Comparison of ENCODE assay signal across 13 cellular contexts in the genomic region with DNA sequence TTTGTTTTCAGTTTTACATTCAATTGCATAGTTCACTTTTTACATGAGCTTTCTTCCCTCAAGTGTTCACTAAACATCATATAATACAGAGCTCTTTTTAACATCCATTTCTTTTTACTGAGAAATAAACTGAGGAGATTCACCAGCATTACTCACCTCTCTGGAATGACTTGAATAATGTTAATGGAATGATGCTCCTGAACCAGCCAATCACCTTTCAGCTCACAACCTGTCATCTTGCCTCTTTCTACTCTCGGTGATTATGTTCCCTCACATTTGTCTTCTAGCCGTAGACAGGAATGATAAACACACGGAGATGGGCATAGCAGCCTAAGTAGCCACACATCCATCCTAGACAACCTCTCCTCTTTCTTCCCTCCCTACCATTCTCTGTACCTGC.
DNase-seq lines count a peak whose midpoint lies in the region; ATAC-seq, FAIRE-seq and TF ChIP-seq lines count a peak whose summit lies in the region.
"Had no signal": no experiment of that assay in that cellular context is flagged by ENCODE, and none has a peak within 500 bp of the region (broad histone marks: within the 10 kb centered on the region; RNA-seq: fewer than 3 reads in every experiment).

No MANE protein-coding gene starts in this region.

- DNase-seq in MCF 10A (ENCODE audit: unreplicated experiment) (peak; percentile 75), breast epithelium (ENCODE audit: low spot score in 2 of 2) (no peak), SW480 (ENCODE audit: low spot score) (peak; percentile 55), foreskin keratinocyte (peak; percentile 85 to 93), urothelium cell line (ENCODE audit: low spot score) (peak; percentile 77)
- no peak for DNase-seq in activated naive CD4-positive, alpha-beta T cell treated with Interleukin-2 at 50 U/mL for 16 hours
- DNase-seq: 8988T, NCI-H1092, NCI-H774, upper lobe of left lung had no signal

- H3K27ac Mint-ChIP-seq in MCF 10A (ENCODE audit: low read depth, unreplicated experiment) = peak overlapping the region; percentile 0
- H3K27ac Mint-ChIP-seq: brain had no signal

- BruUV-seq in MCF 10A (replicated peaks; lab: Mats Ljungman, UMichigan) = no TSS peak

- no peaks in the 10 kb centered on the region for H3K36me3 ChIP-seq in breast epithelium
- H3K36me3 ChIP-seq: upper lobe of left lung had no signal

- peak; percentile 84 for ATAC-seq in foreskin keratinocyte
- ATAC-seq in GM21515 (IDR thresholded peaks at IDR 0.05; ENCODE audit: unreplicated experiment) = no peak
- ATAC-seq in HG02973 (IDR thresholded peaks at IDR 0.05; ENCODE audit: unreplicated experiment) = no peak

- no peaks in the 10 kb centered on the region for H3K9me3 Mint-ChIP-seq in MCF 10A (ENCODE audit: unreplicated experiment)

- peak; percentile 35 for FAIRE-seq in urothelium cell line (lab: Jason Lieb, UNC)

- H3K4me1 ChIP-seq in breast epithelium (no peaks in the 10 kb centered on the region), foreskin keratinocyte (peaks cover 7% of the 10 kb centered on the region)
- H3K4me1 ChIP-seq: upper lobe of left lung had no signal

- H3K9me3 ChIP-seq in breast epithelium = no peaks in the 10 kb centered on the region
- H3K9me3 ChIP-seq: upper lobe of left lung had no signal

- TF ChIP-seq CTCF in MCF 10A (IDR thresholded peaks at IDR 0.05; ENCODE audit: unreplicated experiment) = no peak
- no peak for TF ChIP-seq CTCF in breast epithelium (IDR thresholded peaks at IDR 0.05)
- TF ChIP-seq CTCF in foreskin keratinocyte (conservative IDR thresholded peaks at IDR 0.05) = no peak

- peaks cover 22% of the 10 kb centered on the region for H3K4me1 Mint-ChIP-seq in MCF 10A (ENCODE audit: insufficient read depth, unreplicated experiment)

- H3K27me3 Mint-ChIP-seq in MCF 10A (ENCODE audit: insufficient read depth, unreplicated experiment) = no peaks in the 10 kb centered on the region

- no peak overlapping the region for H3K4me3 ChIP-seq in breast epithelium
- H3K4me3 ChIP-seq: upper lobe of left lung had no signal

- H3K27me3 ChIP-seq in breast epithelium = peaks cover 0 to 3% of the 10 kb centered on the region in 2 donors
- H3K27me3 ChIP-seq in foreskin keratinocyte = no peaks in the 10 kb centered on the region
- H3K27me3 ChIP-seq: upper lobe of left lung had no signal

- CTCF ChIA-PET in MCF 10A (lab: Yijun Ruan, JAX) = interaction anchor here (0.6 to 1.2 kb wide), 3 partner anchors 27 to 68 kb away, joined by 3 read pairs; no protein-coding TSS in a partner anchor

- H3K4me3 Mint-ChIP-seq in MCF 10A (ENCODE audit: unreplicated experiment) = no peak overlapping the region
- H3K4me3 Mint-ChIP-seq: brain had no signal

- no peak for TF ChIP-seq POLR2A in breast epithelium (IDR thresholded peaks at IDR 0.05)

- POLR2A ChIA-PET in MCF 10A (lab: Yijun Ruan, JAX) = interaction anchor here (0.6 to 1.5 kb wide), 2 partner anchors 9 to 20 kb away, joined by 4 to 5 read pairs; no protein-coding TSS in a partner anchor

- no peaks in the 10 kb centered on the region for H3K36me3 Mint-ChIP-seq in MCF 10A (ENCODE audit: insufficient read depth, unreplicated experiment)
- H3K36me3 Mint-ChIP-seq: brain had no signal

- intact Hi-C loops in MCF 10A (cut with micrococcal nuclease) = no loop called here
- intact Hi-C loops in breast epithelium (cut with DNase I; ENCODE audit: low total_unique reads) = no loop called here

- H3K27ac ChIP-seq in breast epithelium (no peak overlapping the region), foreskin keratinocyte (no peak overlapping the region)
- H3K27ac ChIP-seq: upper lobe of left lung had no signal

Comparison
In these comparisons a context has a peak if more than half of its experiments do, and no peak if none do; other contexts are left out.
1. DNase-seq: peak in MCF 10A (single experiment), SW480 (single experiment), foreskin keratinocyte (2 of 2) and urothelium cell line (single experiment); none in breast epithelium (0 of 2) and activated naive CD4-positive, alpha-beta T cell treated with Interleukin-2 at 50 U/mL for 16 hours (single experiment).